ENCODE assay signal across 1 cellular context in genomic region chr19:38910488-38910887, GRCh38.
TF ChIP-seq lines count a peak whose summit lies in the region.

No MANE protein-coding gene starts in this region.

TF ChIP-seq in H1, 55 proteins besides CTCF, POLR2A, EP300 and RAD21:
- TF ChIP-seq SRF (IDR thresholded peaks at IDR 0.05; ENCODE audit: low read depth, low read length) (no peak), TAF1 (IDR thresholded peaks at IDR 0.05; ENCODE audit: low read depth, low read length) (no peak), ATF3 (IDR thresholded peaks at IDR 0.05; ENCODE audit: insufficient read depth, low read depth, low read length) (no peak), ZNF274 (IDR thresholded peaks at IDR 0.05; ENCODE audit: borderline replicate concordance, extremely low read depth, low read length) (no peak), POLR2AphosphoS5 (IDR thresholded peaks at IDR 0.05; ENCODE audit: low read depth, low read length) (peak; percentile 31; the same call in 1 of the 2 replicates)
